In the genomic region with DNA sequence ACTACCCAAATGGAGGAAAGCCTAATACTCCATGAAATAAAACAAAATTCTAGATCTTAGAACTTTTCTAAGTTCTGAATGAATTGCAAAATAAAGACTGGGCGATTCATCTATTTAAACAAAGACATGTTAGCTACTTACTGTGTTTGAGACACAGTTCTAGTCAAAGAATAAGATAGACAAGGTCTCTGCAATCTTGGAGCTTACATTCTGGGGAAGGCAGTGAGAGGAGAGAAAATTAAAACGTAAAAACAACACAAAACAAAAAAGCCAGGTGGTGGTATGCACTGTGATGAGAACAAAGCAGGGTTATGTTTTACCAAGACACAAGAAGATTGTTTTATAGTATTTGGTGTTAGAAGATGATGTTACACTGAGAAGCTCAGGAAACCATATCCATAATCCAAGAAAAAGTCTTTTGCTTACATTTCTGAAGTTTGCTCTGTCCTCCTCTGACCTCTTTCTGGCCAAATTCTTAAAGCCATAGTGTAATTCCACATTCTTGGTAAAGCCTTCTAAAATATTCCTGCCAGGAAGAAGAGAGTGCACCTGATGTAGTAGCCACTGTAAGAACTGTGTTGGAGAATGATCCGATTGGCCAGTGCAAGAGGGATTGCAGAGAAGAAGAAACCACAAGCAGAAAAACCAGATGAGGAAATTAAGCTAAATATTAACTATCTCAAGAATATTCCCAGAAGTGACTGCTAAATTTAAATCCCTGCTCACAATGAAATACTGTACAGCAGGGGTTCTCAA, we compare ENCODE assay signal across 2 cellular contexts.
TF ChIP-seq lines count a peak whose summit lies in the region.

No MANE protein-coding gene starts in this region.

TF ChIP-seq in SK-N-SH, 30 proteins besides CTCF, POLR2A, EP300 and RAD21 (continued from another document):
- TF ChIP-seq FOSL2 (IDR thresholded peaks at IDR 0.05; ENCODE audit: borderline replicate concordance, low read depth) (no peak), NRF1 (IDR thresholded peaks at IDR 0.05; ENCODE audit: low read depth, low read length) (no peak), GATA2 (CRISPR knock-in tag; IDR thresholded peaks at IDR 0.05) (no peak), PBX3 (IDR thresholded peaks at IDR 0.05) (no peak), TEAD4 (IDR thresholded peaks at IDR 0.05; ENCODE audit: borderline replicate concordance, insufficient read depth) (no peak), GABPA (IDR thresholded peaks at IDR 0.05; ENCODE audit: low read depth) (no peak), EZH2phosphoT487 (IDR thresholded peaks at IDR 0.05; ENCODE audit: borderline replicate concordance, low read depth) (no peak)

TF ChIP-seq in SK-N-SH treated with all-trans-retinoic acid at 6 μM for 48 hours, 23 proteins besides CTCF, POLR2A, EP300 and RAD21 (continued from another document):
- TF ChIP-seq CSRNP3 (CRISPR knock-in tag; IDR thresholded peaks at IDR 0.05), result no peak
- TF ChIP-seq, protein P1, sequence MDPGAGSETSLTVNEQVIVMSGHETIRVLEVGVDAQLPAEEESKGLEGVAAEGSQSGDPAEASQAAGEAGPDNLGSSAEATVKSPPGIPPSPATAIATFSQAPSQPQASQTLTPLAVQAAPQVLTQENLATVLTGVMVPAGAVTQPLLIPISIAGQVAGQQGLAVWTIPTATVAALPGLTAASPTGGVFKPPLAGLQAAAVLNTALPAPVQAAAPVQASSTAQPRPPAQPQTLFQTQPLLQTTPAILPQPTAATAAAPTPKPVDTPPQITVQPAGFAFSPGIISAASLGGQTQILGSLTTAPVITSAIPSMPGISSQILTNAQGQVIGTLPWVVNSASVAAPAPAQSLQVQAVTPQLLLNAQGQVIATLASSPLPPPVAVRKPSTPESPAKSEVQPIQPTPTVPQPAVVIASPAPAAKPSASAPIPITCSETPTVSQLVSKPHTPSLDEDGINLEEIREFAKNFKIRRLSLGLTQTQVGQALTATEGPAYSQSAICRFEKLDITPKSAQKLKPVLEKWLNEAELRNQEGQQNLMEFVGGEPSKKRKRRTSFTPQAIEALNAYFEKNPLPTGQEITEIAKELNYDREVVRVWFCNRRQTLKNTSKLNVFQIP (CRISPR knock-in tag; IDR thresholded peaks at IDR 0.05; ENCODE audit: borderline replicate concordance, low read depth), result no peak
- no peak for TF ChIP-seq ZNF70 (CRISPR knock-in tag; IDR thresholded peaks at IDR 0.05)
- TF ChIP-seq TCF4 (CRISPR knock-in tag; IDR thresholded peaks at IDR 0.05; ENCODE audit: borderline replicate concordance), result no peak
- TF ChIP-seq ZFP30 (CRISPR knock-in tag; IDR thresholded peaks at IDR 0.05), result no peak
- no peak for TF ChIP-seq PPARA (CRISPR knock-in tag; IDR thresholded peaks at IDR 0.05; ENCODE audit: borderline replicate concordance)
- TF ChIP-seq ISL1 (CRISPR knock-in tag; IDR thresholded peaks at IDR 0.05), result no peak
- TF ChIP-seq ARNTL (CRISPR knock-in tag; IDR thresholded peaks at IDR 0.05; ENCODE audit: borderline replicate concordance, low read depth), result no peak
- TF ChIP-seq OSR1 (CRISPR knock-in tag; IDR thresholded peaks at IDR 0.05), result no peak
- TF ChIP-seq ZC3H10 (CRISPR knock-in tag; IDR thresholded peaks at IDR 0.05), result no peak
